In the genomic region with DNA sequence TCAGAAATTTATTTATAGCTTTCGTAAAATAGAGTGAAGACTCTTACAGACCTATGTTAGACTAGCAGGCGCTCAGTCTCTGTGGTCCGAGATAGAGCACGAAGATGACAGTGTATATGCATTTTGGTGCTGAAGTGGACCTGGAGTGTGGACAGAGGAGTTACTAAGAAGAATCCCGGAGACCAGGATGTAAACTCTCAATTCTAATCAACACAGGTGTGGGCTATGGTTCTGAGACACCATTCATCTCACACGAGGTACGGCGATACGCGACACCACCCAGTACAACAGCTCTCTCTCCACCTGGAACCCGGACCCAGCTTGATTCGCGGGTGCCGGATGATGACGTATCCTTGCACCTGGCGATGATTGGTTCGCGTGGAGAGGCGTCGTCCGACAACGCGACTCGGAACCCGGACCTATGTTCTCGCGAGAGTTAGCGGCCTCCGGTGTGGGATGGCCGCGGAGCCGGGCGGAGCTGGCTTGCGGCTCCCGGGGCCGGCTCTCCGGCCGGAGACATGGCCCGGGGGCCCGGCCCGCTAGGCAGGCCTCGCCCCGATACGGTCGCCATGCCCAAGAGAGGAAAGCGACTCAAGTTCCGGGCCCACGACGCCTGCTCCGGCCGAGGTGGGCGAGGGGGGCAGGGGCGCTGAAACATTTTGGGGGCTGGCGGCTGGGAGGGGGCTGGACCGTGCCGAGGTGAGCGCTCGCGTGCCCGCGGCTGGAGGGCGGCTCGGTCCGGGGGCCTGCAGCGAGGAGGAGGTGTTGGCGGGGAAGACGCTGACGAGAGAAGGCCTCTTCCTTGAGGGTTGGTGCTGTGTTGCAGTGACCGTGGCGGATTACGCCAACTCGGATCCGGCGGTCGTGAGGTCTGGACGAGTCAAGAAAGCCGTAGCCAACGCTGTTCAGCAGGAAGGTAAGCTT, we compare ENCODE assay signal across 8 cellular contexts. TPM values are rescaled to one million over a fixed set of nuclear protein-coding genes. Genes with fewer than 3 reads are reported as not detected.
DNase-seq lines count a peak whose midpoint lies in the region; ATAC-seq and TF ChIP-seq lines count a peak whose summit lies in the region.

A gene with protein sequence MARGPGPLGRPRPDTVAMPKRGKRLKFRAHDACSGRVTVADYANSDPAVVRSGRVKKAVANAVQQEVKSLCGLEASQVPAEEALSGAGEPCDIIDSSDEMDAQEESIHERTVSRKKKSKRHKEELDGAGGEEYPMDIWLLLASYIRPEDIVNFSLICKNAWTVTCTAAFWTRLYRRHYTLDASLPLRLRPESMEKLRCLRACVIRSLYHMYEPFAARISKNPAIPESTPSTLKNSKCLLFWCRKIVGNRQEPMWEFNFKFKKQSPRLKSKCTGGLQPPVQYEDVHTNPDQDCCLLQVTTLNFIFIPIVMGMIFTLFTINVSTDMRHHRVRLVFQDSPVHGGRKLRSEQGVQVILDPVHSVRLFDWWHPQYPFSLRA (plus strand): TSS at position 427 of the 924 bp plus-strand sequence. CDS start 92 bp downstream, at position 519.

- ATAC-seq in HG02870 (IDR thresholded peaks at IDR 0.05; ENCODE audit: unreplicated experiment) (peak; percentile 84), left cardiac atrium (peak; percentile 98 to 99), upper lobe of right lung (peak; percentile 98)

- H3K27me3 ChIP-seq in upper lobe of right lung: no peaks in the 10 kb centered on the region

- H3K9me3 Mint-ChIP-seq in T-helper 1 cell treated with Interleukin-12 subunit alpha and Interleukin-12 subunit beta and Interleukin-4 antibody, amounts not matched to agents 30 μg/mL and 1 μg/mL, for 36 hours: no peaks in the 10 kb centered on the region

- H3K9me3 ChIP-seq in upper lobe of right lung: no peaks in the 10 kb centered on the region

- DNase-seq in GM13976 (ENCODE audit: low spot score): peak; percentile 93
- peak; percentile 89 for DNase-seq in NCI-H1694 (lab: John Stamatoyannopoulos, UW)
- DNase-seq in amniotic stem cell (lab: John Stamatoyannopoulos, UW): peak; percentile 89
- peak; percentile 97 for DNase-seq in left cardiac atrium
- peak; percentile 99 for DNase-seq in posterior vena cava (ENCODE audit: low spot score)
- peak; percentile 98 for DNase-seq in upper lobe of right lung

- in situ Hi-C loops in GM13976 (cut with MboI; ENCODE audit: low sequenced_read_pairs, unreplicated experiment): no loop called here

- H3K4me3 Mint-ChIP-seq in T-helper 1 cell treated with Interleukin-12 subunit alpha and Interleukin-12 subunit beta and Interleukin-4 antibody, amounts not matched to agents 30 μg/mL and 1 μg/mL, for 36 hours: peak within 1 kb of the TSS; percentile 95

- no peaks in the 10 kb centered on the region for H3K27me3 Mint-ChIP-seq in T-helper 1 cell treated with Interleukin-12 subunit alpha and Interleukin-12 subunit beta and Interleukin-4 antibody, amounts not matched to agents 30 μg/mL and 1 μg/mL, for 36 hours (ENCODE audit: low read depth)

- TF ChIP-seq CTCF in GM13976 (IDR thresholded peaks at IDR 0.05; ENCODE audit: borderline replicate concordance, control extremely low read depth, extremely low read depth, insufficient read depth, missing control alignments): no peak
- TF ChIP-seq CTCF in upper lobe of right lung (IDR thresholded peaks at IDR 0.05): no peak

- peaks cover 19% of the 10 kb centered on the region for H3K4me1 ChIP-seq in upper lobe of right lung

- peak within 1 kb of the TSS; percentile 90 for H3K27ac ChIP-seq in upper lobe of right lung

- intact Hi-C loops in left cardiac atrium (cut with DNase I): loop anchor here in 1 of 2 donors (10.0 kb wide), 1 partner anchor 82 kb away; a partner anchor contains a TSS
- intact Hi-C loops in posterior vena cava (cut with DNase I): no loop called here
- intact Hi-C loops in upper lobe of right lung (cut with DNase I): no loop called here

- peak within 1 kb of the TSS; percentile 96 for H3K27ac Mint-ChIP-seq in T-helper 1 cell treated with Interleukin-12 subunit alpha and Interleukin-12 subunit beta and Interleukin-4 antibody, amounts not matched to agents 30 μg/mL and 1 μg/mL, for 36 hours

- H3K4me3 ChIP-seq in upper lobe of right lung: peak within 1 kb of the TSS; percentile 85

- H3K36me3 Mint-ChIP-seq in T-helper 1 cell treated with Interleukin-12 subunit alpha and Interleukin-12 subunit beta and Interleukin-4 antibody, amounts not matched to agents 30 μg/mL and 1 μg/mL, for 36 hours (ENCODE audit: low read depth): peaks cover 15% of the 10 kb centered on the region

- H3K36me3 ChIP-seq in upper lobe of right lung: peaks cover 34% of the 10 kb centered on the region

- H3K4me1 Mint-ChIP-seq in T-helper 1 cell treated with Interleukin-12 subunit alpha and Interleukin-12 subunit beta and Interleukin-4 antibody, amounts not matched to agents 30 μg/mL and 1 μg/mL, for 36 hours (ENCODE audit: low read depth): peaks cover 26% of the 10 kb centered on the region

RNA-seq across cellular contexts. Expression of the gene that starts here (rescaled TPM):
- total RNA-seq in left cardiac atrium (10 to 100 TPM; 25.1 to 31.8 TPM), posterior vena cava (10 to 100 TPM; 40.8 to 43.5 TPM), upper lobe of right lung (50.4 TPM)

Comparison
In these comparisons a context has a peak if more than half of its experiments do, and no peak if none do; other contexts are left out.
1. Peak in every context shown above with its lines: DNase-seq, ATAC-seq, H3K4me3 ChIP-seq and H3K27ac ChIP-seq.